1 cellular context compared by ENCODE assay signal in the genomic region with DNA sequence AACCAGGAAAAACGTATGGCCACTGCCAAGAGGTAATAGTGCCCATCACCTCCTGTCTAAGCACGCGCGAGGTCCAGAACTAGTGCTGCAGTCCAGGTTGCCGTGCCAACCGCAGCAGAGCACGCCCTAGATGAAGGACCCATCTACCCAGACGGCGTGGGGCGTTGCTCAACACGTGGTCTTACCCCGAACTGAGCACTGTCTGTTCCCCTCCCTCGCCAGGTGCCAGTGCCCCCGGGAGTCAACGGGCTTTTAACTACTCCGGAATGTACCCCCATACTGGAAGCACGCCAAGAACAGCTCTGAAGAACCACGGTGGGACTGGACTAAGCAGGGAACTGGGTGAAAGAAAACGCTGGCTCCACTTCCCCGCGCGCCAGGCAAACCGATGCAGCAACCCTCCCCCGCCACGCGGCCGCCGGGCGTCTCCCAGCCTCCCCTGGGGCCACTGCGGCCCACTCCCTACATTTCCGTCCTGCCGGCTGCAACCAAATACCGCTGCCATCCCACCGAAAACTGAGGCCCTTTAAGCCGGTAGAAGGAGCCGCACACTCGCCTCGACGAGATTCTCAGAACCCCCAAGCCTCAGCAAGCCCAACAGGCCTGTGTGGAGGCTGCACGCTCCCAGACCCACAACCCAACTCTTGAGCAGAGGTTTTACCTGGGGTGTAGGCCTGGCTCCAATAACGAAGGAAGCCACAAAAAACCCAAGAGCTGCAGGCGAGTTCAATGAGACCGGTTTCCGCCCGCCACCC.
TF ChIP-seq lines count a peak whose summit lies in the region.

Gene HSPA8 (minus strand): TSS at position 734 of the 755 bp plus-strand sequence. CDS start 812 bp downstream, outside the sequence.

TF ChIP-seq in K562, 482 proteins besides CTCF, POLR2A, EP300 and RAD21 (continued from another document and continues in another):
- TF ChIP-seq RREB1 (CRISPR knock-in tag; IDR thresholded peaks at IDR 0.05) (no peak), HCFC1 (IDR thresholded peaks at IDR 0.05; ENCODE audit: low read depth, low read length) (no peak), ZEB2 (IDR thresholded peaks at IDR 0.05) (no peak), TARDBP (IDR thresholded peaks at IDR 0.05) (no peak), E2F8 (IDR thresholded peaks at IDR 0.05; ENCODE audit: low read depth, partially characterized antibody) (no peak), ILF3 (IDR thresholded peaks at IDR 0.05; ENCODE audit: borderline replicate concordance) (no peak), MBD2 (IDR thresholded peaks at IDR 0.05; ENCODE audit: borderline replicate concordance, low read depth) (no peak), EGR1 (conservative IDR thresholded peaks at IDR 0.05) (no peak), TAF7 (tag; IDR thresholded peaks at IDR 0.05) (peak; percentile 72; the same call in 1 of the 2 replicates), RBM15 (IDR thresholded peaks at IDR 0.05; ENCODE audit: insufficient read depth, low read length) (no peak), PURB (CRISPR knock-in tag; IDR thresholded peaks at IDR 0.05; ENCODE audit: low read depth) (no peak), ARNT (IDR thresholded peaks at IDR 0.05) (0 out of 4 replicates have a peak, but pooled peaks of 1 of the 2 experiments have one; percentile 55), ZNF695 (CRISPR knock-in tag; IDR thresholded peaks at IDR 0.05) (no peak), CAMTA2 (CRISPR knock-in tag; conservative IDR thresholded peaks at IDR 0.05) (no peak), ZNF282 (CRISPR knock-in tag; IDR thresholded peaks at IDR 0.05) (no peak), POLR2AphosphoS5 (IDR thresholded peaks at IDR 0.05; ENCODE audit: control insufficient read depth, insufficient read depth, low read depth, low read length) (peak; percentile 96), BRCA1 (IDR thresholded peaks at IDR 0.05) (no peak), BRCA1 (CRISPR knock-in tag; IDR thresholded peaks at IDR 0.05) (no peak), TOE1 (IDR thresholded peaks at IDR 0.05; ENCODE audit: borderline replicate concordance) (no peak), TOE1 (CRISPR knock-in tag; IDR thresholded peaks at IDR 0.05; ENCODE audit: borderline replicate concordance, low read depth) (no peak), NR2C1 (IDR thresholded peaks at IDR 0.05) (no peak), NR2C1 (tag; IDR thresholded peaks at IDR 0.05) (no peak), LCOR (CRISPR knock-in tag; IDR thresholded peaks at IDR 0.05) (no peak)
- TF ChIP-seq, protein P1, sequence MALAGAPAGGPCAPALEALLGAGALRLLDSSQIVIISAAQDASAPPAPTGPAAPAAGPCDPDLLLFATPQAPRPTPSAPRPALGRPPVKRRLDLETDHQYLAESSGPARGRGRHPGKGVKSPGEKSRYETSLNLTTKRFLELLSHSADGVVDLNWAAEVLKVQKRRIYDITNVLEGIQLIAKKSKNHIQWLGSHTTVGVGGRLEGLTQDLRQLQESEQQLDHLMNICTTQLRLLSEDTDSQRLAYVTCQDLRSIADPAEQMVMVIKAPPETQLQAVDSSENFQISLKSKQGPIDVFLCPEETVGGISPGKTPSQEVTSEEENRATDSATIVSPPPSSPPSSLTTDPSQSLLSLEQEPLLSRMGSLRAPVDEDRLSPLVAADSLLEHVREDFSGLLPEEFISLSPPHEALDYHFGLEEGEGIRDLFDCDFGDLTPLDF (CRISPR knock-in tag; IDR thresholded peaks at IDR 0.05) = no peak
- TF ChIP-seq, protein P2, sequence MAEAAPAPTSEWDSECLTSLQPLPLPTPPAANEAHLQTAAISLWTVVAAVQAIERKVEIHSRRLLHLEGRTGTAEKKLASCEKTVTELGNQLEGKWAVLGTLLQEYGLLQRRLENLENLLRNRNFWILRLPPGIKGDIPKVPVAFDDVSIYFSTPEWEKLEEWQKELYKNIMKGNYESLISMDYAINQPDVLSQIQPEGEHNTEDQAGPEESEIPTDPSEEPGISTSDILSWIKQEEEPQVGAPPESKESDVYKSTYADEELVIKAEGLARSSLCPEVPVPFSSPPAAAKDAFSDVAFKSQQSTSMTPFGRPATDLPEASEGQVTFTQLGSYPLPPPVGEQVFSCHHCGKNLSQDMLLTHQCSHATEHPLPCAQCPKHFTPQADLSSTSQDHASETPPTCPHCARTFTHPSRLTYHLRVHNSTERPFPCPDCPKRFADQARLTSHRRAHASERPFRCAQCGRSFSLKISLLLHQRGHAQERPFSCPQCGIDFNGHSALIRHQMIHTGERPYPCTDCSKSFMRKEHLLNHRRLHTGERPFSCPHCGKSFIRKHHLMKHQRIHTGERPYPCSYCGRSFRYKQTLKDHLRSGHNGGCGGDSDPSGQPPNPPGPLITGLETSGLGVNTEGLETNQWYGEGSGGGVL (CRISPR knock-in tag; IDR thresholded peaks at IDR 0.05) = no peak
- TF ChIP-seq, protein P3, sequence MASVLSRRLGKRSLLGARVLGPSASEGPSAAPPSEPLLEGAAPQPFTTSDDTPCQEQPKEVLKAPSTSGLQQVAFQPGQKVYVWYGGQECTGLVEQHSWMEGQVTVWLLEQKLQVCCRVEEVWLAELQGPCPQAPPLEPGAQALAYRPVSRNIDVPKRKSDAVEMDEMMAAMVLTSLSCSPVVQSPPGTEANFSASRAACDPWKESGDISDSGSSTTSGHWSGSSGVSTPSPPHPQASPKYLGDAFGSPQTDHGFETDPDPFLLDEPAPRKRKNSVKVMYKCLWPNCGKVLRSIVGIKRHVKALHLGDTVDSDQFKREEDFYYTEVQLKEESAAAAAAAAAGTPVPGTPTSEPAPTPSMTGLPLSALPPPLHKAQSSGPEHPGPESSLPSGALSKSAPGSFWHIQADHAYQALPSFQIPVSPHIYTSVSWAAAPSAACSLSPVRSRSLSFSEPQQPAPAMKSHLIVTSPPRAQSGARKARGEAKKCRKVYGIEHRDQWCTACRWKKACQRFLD (CRISPR knock-in tag; IDR thresholded peaks at IDR 0.05) = no peak; the same call in 1 of the 2 replicates
- TF ChIP-seq, protein P4, sequence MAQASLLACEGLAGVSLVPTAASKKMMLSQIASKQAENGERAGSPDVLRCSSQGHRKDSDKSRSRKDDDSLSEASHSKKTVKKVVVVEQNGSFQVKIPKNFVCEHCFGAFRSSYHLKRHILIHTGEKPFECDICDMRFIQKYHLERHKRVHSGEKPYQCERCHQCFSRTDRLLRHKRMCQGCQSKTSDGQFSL (CRISPR knock-in tag; IDR thresholded peaks at IDR 0.05) = no peak
- TF ChIP-seq, protein P4 (tag; IDR thresholded peaks at IDR 0.05) = no peak
- TF ChIP-seq, protein P5, sequence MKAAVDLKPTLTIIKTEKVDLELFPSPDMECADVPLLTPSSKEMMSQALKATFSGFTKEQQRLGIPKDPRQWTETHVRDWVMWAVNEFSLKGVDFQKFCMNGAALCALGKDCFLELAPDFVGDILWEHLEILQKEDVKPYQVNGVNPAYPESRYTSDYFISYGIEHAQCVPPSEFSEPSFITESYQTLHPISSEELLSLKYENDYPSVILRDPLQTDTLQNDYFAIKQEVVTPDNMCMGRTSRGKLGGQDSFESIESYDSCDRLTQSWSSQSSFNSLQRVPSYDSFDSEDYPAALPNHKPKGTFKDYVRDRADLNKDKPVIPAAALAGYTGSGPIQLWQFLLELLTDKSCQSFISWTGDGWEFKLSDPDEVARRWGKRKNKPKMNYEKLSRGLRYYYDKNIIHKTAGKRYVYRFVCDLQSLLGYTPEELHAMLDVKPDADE (conservative IDR thresholded peaks at IDR 0.05; ENCODE audit: control insufficient read depth, low read depth, low read length) = 0 out of 2 replicates have a peak, but pooled peaks have one; percentile 29
- TF ChIP-seq, protein P6, sequence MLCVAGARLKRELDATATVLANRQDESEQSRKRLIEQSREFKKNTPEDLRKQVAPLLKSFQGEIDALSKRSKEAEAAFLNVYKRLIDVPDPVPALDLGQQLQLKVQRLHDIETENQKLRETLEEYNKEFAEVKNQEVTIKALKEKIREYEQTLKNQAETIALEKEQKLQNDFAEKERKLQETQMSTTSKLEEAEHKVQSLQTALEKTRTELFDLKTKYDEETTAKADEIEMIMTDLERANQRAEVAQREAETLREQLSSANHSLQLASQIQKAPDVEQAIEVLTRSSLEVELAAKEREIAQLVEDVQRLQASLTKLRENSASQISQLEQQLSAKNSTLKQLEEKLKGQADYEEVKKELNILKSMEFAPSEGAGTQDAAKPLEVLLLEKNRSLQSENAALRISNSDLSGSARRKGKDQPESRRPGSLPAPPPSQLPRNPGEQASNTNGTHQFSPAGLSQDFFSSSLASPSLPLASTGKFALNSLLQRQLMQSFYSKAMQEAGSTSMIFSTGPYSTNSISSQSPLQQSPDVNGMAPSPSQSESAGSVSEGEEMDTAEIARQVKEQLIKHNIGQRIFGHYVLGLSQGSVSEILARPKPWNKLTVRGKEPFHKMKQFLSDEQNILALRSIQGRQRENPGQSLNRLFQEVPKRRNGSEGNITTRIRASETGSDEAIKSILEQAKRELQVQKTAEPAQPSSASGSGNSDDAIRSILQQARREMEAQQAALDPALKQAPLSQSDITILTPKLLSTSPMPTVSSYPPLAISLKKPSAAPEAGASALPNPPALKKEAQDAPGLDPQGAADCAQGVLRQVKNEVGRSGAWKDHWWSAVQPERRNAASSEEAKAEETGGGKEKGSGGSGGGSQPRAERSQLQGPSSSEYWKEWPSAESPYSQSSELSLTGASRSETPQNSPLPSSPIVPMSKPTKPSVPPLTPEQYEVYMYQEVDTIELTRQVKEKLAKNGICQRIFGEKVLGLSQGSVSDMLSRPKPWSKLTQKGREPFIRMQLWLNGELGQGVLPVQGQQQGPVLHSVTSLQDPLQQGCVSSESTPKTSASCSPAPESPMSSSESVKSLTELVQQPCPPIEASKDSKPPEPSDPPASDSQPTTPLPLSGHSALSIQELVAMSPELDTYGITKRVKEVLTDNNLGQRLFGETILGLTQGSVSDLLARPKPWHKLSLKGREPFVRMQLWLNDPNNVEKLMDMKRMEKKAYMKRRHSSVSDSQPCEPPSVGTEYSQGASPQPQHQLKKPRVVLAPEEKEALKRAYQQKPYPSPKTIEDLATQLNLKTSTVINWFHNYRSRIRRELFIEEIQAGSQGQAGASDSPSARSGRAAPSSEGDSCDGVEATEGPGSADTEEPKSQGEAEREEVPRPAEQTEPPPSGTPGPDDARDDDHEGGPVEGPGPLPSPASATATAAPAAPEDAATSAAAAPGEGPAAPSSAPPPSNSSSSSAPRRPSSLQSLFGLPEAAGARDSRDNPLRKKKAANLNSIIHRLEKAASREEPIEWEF (CRISPR knock-in tag; IDR thresholded peaks at IDR 0.05) = no peak
